Comparison of ENCODE assay signal across 19 cellular contexts in the genomic region with DNA sequence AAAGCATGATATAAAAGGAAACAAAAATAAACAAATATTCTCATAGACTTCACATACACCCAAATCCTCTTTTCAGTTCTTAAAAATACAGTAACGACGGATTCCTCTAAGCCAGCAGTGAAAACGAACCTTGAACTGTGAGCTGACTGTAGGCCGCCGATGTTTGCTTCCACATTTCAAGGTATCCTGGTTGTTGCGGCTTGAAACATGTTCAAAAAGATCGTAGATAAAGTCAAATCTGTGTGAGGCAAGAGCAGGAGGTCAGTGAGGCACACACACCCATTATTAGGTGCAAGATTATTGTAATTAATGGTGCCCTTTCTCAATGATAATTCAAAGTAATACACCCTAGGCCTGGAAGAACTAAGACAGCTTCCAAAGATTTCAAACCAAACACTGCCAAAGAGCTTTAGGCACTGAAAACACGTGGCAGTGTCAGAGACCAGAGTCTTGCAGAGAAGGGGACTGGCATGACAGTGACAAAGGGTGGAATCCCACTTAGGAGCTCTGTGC.
A peak's percentile ranks its signal among the peaks of the same experiment; 100 is the strongest.
DNase-seq lines count a peak whose midpoint lies in the region; ATAC-seq, FAIRE-seq and TF ChIP-seq lines count a peak whose summit lies in the region.
"Had no signal": no experiment of that assay in that cellular context is flagged by ENCODE, and none has a peak within 500 bp of the region (broad histone marks: within the 10 kb centered on the region; RNA-seq: fewer than 3 reads in every experiment).

No MANE protein-coding gene starts in this region.

- H3K4me1 ChIP-seq in OCI-LY3 (ENCODE audit: low read length) (peaks cover 32% of the 10 kb centered on the region), pancreas (no peaks in the 10 kb centered on the region)

- no peaks in the 10 kb centered on the region for H3K79me2 ChIP-seq in OCI-LY3 (ENCODE audit: low read length)

- peak overlapping the region; percentile 60 for H2AFZ ChIP-seq in OCI-LY3 (ENCODE audit: low read depth, low read length)

- H3K4me1 Mint-ChIP-seq in CD4-positive, alpha-beta T cell (ENCODE audit: low read depth), result peaks cover 16% of the 10 kb centered on the region
- peaks cover 2% of the 10 kb centered on the region for H3K4me1 Mint-ChIP-seq in endothelial cell (ENCODE audit: unreplicated experiment)
- peaks cover 9 to 12% of the 10 kb centered on the region in 2 donors for H3K4me1 Mint-ChIP-seq in immature natural killer cell

- no peak for DNase-seq in CD4-positive, alpha-beta T cell
- DNase-seq in endothelial cell (ENCODE audit: low spot score) (no peak), pancreas (peak in 1 of 6 donors; percentile 13), AG08395 (ENCODE audit: low spot score) (no peak), immature natural killer cell (no peak), iPS-NIHi11 (ENCODE audit: low spot score) (no peak)
- DNase-seq: CD8-positive, alpha-beta memory T cell; GDM1; HFFc6; NCI-H1105 treated with DMSO at 0.1 percent for 48 hours; NCI-H1694 treated with DMSO at 0.1 percent for 48 hours; NCI-H69; OCI-M1; RPMI8226 had no signal

- no peak for TF ChIP-seq CTCF in CD4-positive, alpha-beta T cell (IDR thresholded peaks at IDR 0.05)
- no peak for TF ChIP-seq CTCF in OCI-LY3 (IDR thresholded peaks at IDR 0.05; ENCODE audit: low read depth, low read length)
- TF ChIP-seq CTCF in endothelial cell (IDR thresholded peaks at IDR 0.05; ENCODE audit: unreplicated experiment), result no peak
- TF ChIP-seq CTCF in pancreas (IDR thresholded peaks at IDR 0.05), result no peak

- no peaks in the 10 kb centered on the region for H3K9me3 ChIP-seq in CD4-positive, alpha-beta T cell (ENCODE audit: control insufficient read depth, low read length)
- H3K9me3 ChIP-seq in OCI-LY3 (ENCODE audit: insufficient read depth, low read length) (no peaks in the 10 kb centered on the region), pancreas (no peaks in the 10 kb centered on the region)
- H3K9me3 ChIP-seq: BLaER1 had no signal

- H3K4me3 ChIP-seq in OCI-LY3 (ENCODE audit: low read length), result no peak overlapping the region
- no peak overlapping the region for H3K4me3 ChIP-seq in pancreas
- H3K4me3 ChIP-seq: BLaER1 had no signal

- 22 to 37% methylated on average over 8 of the region's 8 CpGs for WGBS in pancreas, 2 donors

- no peaks in the 10 kb centered on the region for H3K36me3 ChIP-seq in OCI-LY3 (replicated peaks; ENCODE audit: low read depth, low read length)
- H3K36me3 ChIP-seq in pancreas, result peaks cover 0 to 70% (median 11%) of the 10 kb centered on the region in 3 donors
- H3K36me3 ChIP-seq: BLaER1 had no signal

- peak overlapping the region; percentile 52 for H3K4me2 ChIP-seq in OCI-LY3 (ENCODE audit: low read length)
- H3K4me2 ChIP-seq: BLaER1 had no signal

- intact Hi-C loops in CD4-positive, alpha-beta T cell (cut with DNase I, micrococcal nuclease), result no loop called here
- intact Hi-C loops in pancreas (cut with DNase I), result no loop called here

- H3K9me3 Mint-ChIP-seq in CD4-positive, alpha-beta T cell, result no peaks in the 10 kb centered on the region
- H3K9me3 Mint-ChIP-seq in endothelial cell (ENCODE audit: unreplicated experiment) (no peaks in the 10 kb centered on the region), immature natural killer cell (no peaks in the 10 kb centered on the region)
- H3K9me3 Mint-ChIP-seq: CD8-positive, alpha-beta memory T cell; HFFc6 had no signal

- POLR2A ChIA-PET in CD4-positive, alpha-beta T cell (lab: Charles Lee), result no interaction called here

- no peaks in the 10 kb centered on the region for H3K27me3 Mint-ChIP-seq in CD4-positive, alpha-beta T cell
- no peaks in the 10 kb centered on the region for H3K27me3 Mint-ChIP-seq in endothelial cell (ENCODE audit: unreplicated experiment)
- peaks cover 0 to 1% (median 0%) of the 10 kb centered on the region in 3 donors for H3K27me3 Mint-ChIP-seq in immature natural killer cell (ENCODE audit: low read depth in 3 of 3)
- H3K27me3 Mint-ChIP-seq: CD8-positive, alpha-beta memory T cell had no signal

- H3K27ac ChIP-seq in CD4-positive, alpha-beta T cell (ENCODE audit: low read depth, low read length), result no peak overlapping the region
- H3K27ac ChIP-seq in OCI-LY3 (ENCODE audit: low read length), result peak overlapping the region; percentile 99
- peak overlapping the region in 1 of 4 donors; percentile 15 for H3K27ac ChIP-seq in pancreas
- H3K27ac ChIP-seq: BLaER1 had no signal

- H3K4me3 Mint-ChIP-seq in CD4-positive, alpha-beta T cell, result no peak overlapping the region
- H3K4me3 Mint-ChIP-seq in endothelial cell (ENCODE audit: unreplicated experiment) (no peak overlapping the region), immature natural killer cell (no peak overlapping the region)
- H3K4me3 Mint-ChIP-seq: HFFc6 had no signal

- FAIRE-seq in pancreas (lab: Jason Lieb, UNC), result no peak
- FAIRE-seq: GM12891, GM18507 had no signal

- H4K20me1 ChIP-seq in OCI-LY3 (ENCODE audit: insufficient read depth, low read length), result no peaks in the 10 kb centered on the region
- H4K20me1 ChIP-seq: BLaER1 had no signal

- no peaks in the 10 kb centered on the region for H3K27me3 ChIP-seq in CD4-positive, alpha-beta T cell (ENCODE audit: control insufficient read depth, insufficient read depth, low read length)
- no peaks in the 10 kb centered on the region for H3K27me3 ChIP-seq in OCI-LY3 (ENCODE audit: low read depth, low read length)
- no peaks in the 10 kb centered on the region for H3K27me3 ChIP-seq in pancreas
- H3K27me3 ChIP-seq: BLaER1 had no signal

- no peaks in the 10 kb centered on the region for H3K36me3 Mint-ChIP-seq in CD4-positive, alpha-beta T cell (ENCODE audit: low read depth)
- H3K36me3 Mint-ChIP-seq in endothelial cell (ENCODE audit: low read depth, unreplicated experiment), result peaks cover 34% of the 10 kb centered on the region
- no peaks in the 10 kb centered on the region for H3K36me3 Mint-ChIP-seq in immature natural killer cell
- H3K36me3 Mint-ChIP-seq: CD8-positive, alpha-beta memory T cell had no signal

- CTCF ChIA-PET in CD4-positive, alpha-beta T cell (lab: Charles Lee), result no interaction called here

- ATAC-seq in CD4-positive, alpha-beta T cell (ENCODE audit: poor library complexity), result no peak
- peak; percentile 50 to 89 (median 83) for ATAC-seq in pancreas
- ATAC-seq in HG03565 (IDR thresholded peaks at IDR 0.05; ENCODE audit: unreplicated experiment), result no peak

- H3K27ac Mint-ChIP-seq in CD4-positive, alpha-beta T cell, result peak overlapping the region; percentile 47
- H3K27ac Mint-ChIP-seq in endothelial cell (ENCODE audit: unreplicated experiment), result peak overlapping the region; percentile 74
- no peak overlapping the region for H3K27ac Mint-ChIP-seq in immature natural killer cell
- H3K27ac Mint-ChIP-seq: CD8-positive, alpha-beta memory T cell; HFFc6 had no signal

- peak overlapping the region; percentile 63 for H3K9ac ChIP-seq in OCI-LY3 (ENCODE audit: low read length)
- H3K9ac ChIP-seq: BLaER1 had no signal

Comparison
In these comparisons a context has a peak if more than half of its experiments do, and no peak if none do; other contexts are left out.
1. ATAC-seq: peak in pancreas (4 of 4); none in CD4-positive, alpha-beta T cell (single experiment) and HG03565 (single experiment).
2. H3K27ac Mint-ChIP-seq: peak in CD4-positive, alpha-beta T cell (single experiment) and endothelial cell (single experiment); none in immature natural killer cell (0 of 6).